In genomic region chr3:104396974-104397669, GRCh38 we compare ENCODE assay signal across 1 cellular context.
TF ChIP-seq lines count a peak whose summit lies in the region.

No MANE protein-coding gene starts in this region.

TF ChIP-seq in HepG2, 621 proteins besides CTCF, POLR2A, EP300 and RAD21 (continued from another document):
- TF ChIP-seq PRDM10 (CRISPR knock-in tag; IDR thresholded peaks at IDR 0.05; ENCODE audit: low read depth), result no peak
- TF ChIP-seq ZNF670 (CRISPR knock-in tag; IDR thresholded peaks at IDR 0.05; ENCODE audit: borderline replicate concordance), result no peak
- TF ChIP-seq ZNF510 (CRISPR knock-in tag; IDR thresholded peaks at IDR 0.05; ENCODE audit: low read depth), result no peak
- TF ChIP-seq ZGPAT (CRISPR knock-in tag; IDR thresholded peaks at IDR 0.05), result no peak
- TF ChIP-seq EHMT2 (IDR thresholded peaks at IDR 0.05; ENCODE audit: borderline replicate concordance, low read depth, low read length), result no peak
- no peak for TF ChIP-seq SRSF1 (optimal IDR thresholded peaks at IDR 0.05; ENCODE audit: low read depth, low read length)
- TF ChIP-seq ZNF556 (CRISPR knock-in tag; IDR thresholded peaks at IDR 0.05; ENCODE audit: borderline replicate concordance), result no peak
- no peak for TF ChIP-seq FLYWCH1 (CRISPR knock-in tag; IDR thresholded peaks at IDR 0.05)
- no peak for TF ChIP-seq ZC3H13 (CRISPR knock-in tag; IDR thresholded peaks at IDR 0.05)
